1 cellular context compared by ENCODE assay signal in the genomic region with DNA sequence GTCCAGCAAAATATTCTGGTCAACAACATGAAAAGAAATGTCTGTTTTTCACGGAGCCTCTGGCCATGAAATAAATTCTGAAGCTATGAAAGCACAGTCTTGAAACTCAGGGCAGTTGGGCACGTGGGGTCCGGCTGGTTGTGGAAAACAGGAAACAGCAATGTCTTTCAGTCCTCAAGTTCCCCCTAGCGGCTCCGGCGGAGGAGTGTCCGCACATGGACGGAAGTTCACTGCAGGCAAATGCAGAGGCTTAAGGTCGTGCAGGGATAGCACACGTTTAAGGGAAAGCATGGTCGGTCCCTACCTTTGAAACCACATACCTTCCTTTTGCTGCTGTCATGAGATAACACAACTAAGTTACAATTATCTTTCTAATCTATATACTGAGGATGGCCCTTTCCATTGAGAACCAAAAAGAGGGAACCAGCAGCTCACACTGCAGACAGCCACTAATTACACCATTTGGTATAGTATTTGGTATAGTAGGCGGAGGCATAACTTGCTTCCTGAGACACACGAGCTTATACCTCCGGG.
TF ChIP-seq lines count a peak whose summit lies in the region.

No MANE protein-coding gene starts in this region.

TF ChIP-seq in HepG2, 621 proteins besides CTCF, POLR2A, EP300 and RAD21 (continued from another document and continues in another):
- TF ChIP-seq TBP (CRISPR knock-in tag; IDR thresholded peaks at IDR 0.05) (no peak), RFXANK (CRISPR knock-in tag; IDR thresholded peaks at IDR 0.05) (0 out of 2 replicates have a peak, but pooled peaks have one; percentile 67), ZNF556 (CRISPR knock-in tag; IDR thresholded peaks at IDR 0.05; ENCODE audit: borderline replicate concordance) (no peak), ZNF644 (CRISPR knock-in tag; IDR thresholded peaks at IDR 0.05; ENCODE audit: low read depth) (0 out of 2 replicates have a peak, but pooled peaks have one; percentile 10), ZNF230 (CRISPR knock-in tag; IDR thresholded peaks at IDR 0.05) (no peak), KAT8 (CRISPR knock-in tag; IDR thresholded peaks at IDR 0.05) (peak; percentile 77; the same call in 1 of the 2 replicates), MEF2D (CRISPR knock-in tag; IDR thresholded peaks at IDR 0.05) (peak; percentile 48; the same call in 1 of the 2 replicates), TGIF2 (CRISPR knock-in tag; IDR thresholded peaks at IDR 0.05) (peak; percentile 73), SIN3A (IDR thresholded peaks at IDR 0.05; ENCODE audit: borderline replicate concordance, low read depth, low read length) (peak; percentile 68; the same call in 1 of the 2 replicates), ZNF562 (CRISPR knock-in tag; IDR thresholded peaks at IDR 0.05; ENCODE audit: borderline replicate concordance) (no peak), RXRA (CRISPR knock-in tag; IDR thresholded peaks at IDR 0.05) (peak; percentile 79), RFXAP (CRISPR knock-in tag; IDR thresholded peaks at IDR 0.05; ENCODE audit: borderline replicate concordance) (no peak), HDAC1 (CRISPR knock-in tag; IDR thresholded peaks at IDR 0.05) (peak; percentile 49; the same call in 1 of the 2 replicates), RAD51 (IDR thresholded peaks at IDR 0.05; ENCODE audit: borderline replicate concordance) (peak; percentile 15; the same call in 1 of the 2 replicates), MAZ (IDR thresholded peaks at IDR 0.05; ENCODE audit: borderline replicate concordance, low read depth, low read length) (no peak), MAZ (CRISPR knock-in tag; IDR thresholded peaks at IDR 0.05; ENCODE audit: low read depth) (peak; percentile 58; the same call in 1 of the 2 replicates), CCAR2 (optimal IDR thresholded peaks at IDR 0.05; ENCODE audit: low read depth, low read length) (no peak), ZNF761 (CRISPR knock-in tag; conservative IDR thresholded peaks at IDR 0.05) (no peak), PPARG (CRISPR knock-in tag; conservative IDR thresholded peaks at IDR 0.05) (0 out of 2 replicates have a peak, but pooled peaks have one; percentile 39), ZFP1 (CRISPR knock-in tag; IDR thresholded peaks at IDR 0.05) (0 out of 2 replicates have a peak, but pooled peaks have one; percentile 36), ETV5 (CRISPR knock-in tag; IDR thresholded peaks at IDR 0.05; ENCODE audit: borderline replicate concordance) (peak; percentile 96), SAP130 (CRISPR knock-in tag; IDR thresholded peaks at IDR 0.05; ENCODE audit: low read depth) (peak; percentile 87), MIER3 (CRISPR knock-in tag; IDR thresholded peaks at IDR 0.05; ENCODE audit: borderline replicate concordance) (peak; percentile 82)
- TF ChIP-seq, protein P1, sequence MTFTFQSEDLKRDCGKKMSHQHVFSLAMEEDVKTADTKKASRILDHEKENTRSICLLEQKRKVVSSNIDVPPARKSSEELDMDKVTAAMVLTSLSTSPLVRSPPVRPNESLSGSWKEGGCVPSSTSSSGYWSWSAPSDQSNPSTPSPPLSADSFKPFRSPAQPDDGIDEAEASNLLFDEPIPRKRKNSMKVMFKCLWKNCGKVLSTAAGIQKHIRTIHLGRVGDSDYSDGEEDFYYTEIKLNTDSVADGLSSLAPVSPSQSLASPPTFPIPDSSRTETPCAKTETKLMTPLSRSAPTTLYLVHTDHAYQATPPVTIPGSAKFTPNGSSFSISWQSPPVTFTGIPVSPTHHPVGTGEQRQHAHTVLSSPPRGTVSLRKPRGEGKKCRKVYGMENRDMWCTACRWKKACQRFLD (CRISPR knock-in tag; IDR thresholded peaks at IDR 0.05; ENCODE audit: borderline replicate concordance): no peak
- TF ChIP-seq, protein P2, sequence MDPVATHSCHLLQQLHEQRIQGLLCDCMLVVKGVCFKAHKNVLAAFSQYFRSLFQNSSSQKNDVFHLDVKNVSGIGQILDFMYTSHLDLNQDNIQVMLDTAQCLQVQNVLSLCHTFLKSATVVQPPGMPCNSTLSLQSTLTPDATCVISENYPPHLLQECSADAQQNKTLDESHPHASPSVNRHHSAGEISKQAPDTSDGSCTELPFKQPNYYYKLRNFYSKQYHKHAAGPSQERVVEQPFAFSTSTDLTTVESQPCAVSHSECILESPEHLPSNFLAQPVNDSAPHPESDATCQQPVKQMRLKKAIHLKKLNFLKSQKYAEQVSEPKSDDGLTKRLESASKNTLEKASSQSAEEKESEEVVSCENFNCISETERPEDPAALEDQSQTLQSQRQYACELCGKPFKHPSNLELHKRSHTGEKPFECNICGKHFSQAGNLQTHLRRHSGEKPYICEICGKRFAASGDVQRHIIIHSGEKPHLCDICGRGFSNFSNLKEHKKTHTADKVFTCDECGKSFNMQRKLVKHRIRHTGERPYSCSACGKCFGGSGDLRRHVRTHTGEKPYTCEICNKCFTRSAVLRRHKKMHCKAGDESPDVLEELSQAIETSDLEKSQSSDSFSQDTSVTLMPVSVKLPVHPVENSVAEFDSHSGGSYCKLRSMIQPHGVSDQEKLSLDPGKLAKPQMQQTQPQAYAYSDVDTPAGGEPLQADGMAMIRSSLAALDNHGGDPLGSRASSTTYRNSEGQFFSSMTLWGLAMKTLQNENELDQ (CRISPR knock-in tag; IDR thresholded peaks at IDR 0.05; ENCODE audit: borderline replicate concordance): no peak
- TF ChIP-seq, protein P3, sequence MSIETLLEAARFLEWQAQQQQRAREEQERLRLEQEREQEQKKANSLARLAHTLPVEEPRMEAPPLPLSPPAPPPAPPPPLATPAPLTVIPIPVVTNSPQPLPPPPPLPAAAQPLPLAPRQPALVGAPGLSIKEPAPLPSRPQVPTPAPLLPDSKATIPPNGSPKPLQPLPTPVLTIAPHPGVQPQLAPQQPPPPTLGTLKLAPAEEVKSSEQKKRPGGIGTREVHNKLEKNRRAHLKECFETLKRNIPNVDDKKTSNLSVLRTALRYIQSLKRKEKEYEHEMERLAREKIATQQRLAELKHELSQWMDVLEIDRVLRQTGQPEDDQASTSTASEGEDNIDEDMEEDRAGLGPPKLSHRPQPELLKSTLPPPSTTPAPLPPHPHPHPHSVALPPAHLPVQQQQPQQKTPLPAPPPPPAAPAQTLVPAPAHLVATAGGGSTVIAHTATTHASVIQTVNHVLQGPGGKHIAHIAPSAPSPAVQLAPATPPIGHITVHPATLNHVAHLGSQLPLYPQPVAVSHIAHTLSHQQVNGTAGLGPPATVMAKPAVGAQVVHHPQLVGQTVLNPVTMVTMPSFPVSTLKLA (IDR thresholded peaks at IDR 0.05): peak; percentile 78
- TF ChIP-seq, protein P4, sequence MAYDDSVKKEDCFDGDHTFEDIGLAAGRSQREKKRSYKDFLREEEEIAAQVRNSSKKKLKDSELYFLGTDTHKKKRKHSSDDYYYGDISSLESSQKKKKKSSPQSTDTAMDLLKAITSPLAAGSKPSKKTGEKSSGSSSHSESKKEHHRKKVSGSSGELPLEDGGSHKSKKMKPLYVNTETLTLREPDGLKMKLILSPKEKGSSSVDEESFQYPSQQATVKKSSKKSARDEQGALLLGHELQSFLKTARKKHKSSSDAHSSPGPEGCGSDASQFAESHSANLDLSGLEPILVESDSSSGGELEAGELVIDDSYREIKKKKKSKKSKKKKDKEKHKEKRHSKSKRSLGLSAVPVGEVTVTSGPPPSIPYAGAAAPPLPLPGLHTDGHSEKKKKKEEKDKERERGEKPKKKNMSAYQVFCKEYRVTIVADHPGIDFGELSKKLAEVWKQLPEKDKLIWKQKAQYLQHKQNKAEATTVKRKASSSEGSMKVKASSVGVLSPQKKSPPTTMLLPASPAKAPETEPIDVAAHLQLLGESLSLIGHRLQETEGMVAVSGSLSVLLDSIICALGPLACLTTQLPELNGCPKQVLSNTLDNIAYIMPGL (CRISPR knock-in tag; IDR thresholded peaks at IDR 0.05; ENCODE audit: borderline replicate concordance in 1 of 2, low read depth in 1 of 2): peak in 1 of 2 experiments; percentile 90; a peak in 2 of 4 replicates
- TF ChIP-seq, protein P5, sequence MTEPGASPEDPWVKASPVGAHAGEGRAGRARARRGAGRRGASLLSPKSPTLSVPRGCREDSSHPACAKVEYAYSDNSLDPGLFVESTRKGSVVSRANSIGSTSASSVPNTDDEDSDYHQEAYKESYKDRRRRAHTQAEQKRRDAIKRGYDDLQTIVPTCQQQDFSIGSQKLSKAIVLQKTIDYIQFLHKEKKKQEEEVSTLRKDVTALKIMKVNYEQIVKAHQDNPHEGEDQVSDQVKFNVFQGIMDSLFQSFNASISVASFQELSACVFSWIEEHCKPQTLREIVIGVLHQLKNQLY (CRISPR knock-in tag; IDR thresholded peaks at IDR 0.05): peak; percentile 94
- TF ChIP-seq, protein P6, sequence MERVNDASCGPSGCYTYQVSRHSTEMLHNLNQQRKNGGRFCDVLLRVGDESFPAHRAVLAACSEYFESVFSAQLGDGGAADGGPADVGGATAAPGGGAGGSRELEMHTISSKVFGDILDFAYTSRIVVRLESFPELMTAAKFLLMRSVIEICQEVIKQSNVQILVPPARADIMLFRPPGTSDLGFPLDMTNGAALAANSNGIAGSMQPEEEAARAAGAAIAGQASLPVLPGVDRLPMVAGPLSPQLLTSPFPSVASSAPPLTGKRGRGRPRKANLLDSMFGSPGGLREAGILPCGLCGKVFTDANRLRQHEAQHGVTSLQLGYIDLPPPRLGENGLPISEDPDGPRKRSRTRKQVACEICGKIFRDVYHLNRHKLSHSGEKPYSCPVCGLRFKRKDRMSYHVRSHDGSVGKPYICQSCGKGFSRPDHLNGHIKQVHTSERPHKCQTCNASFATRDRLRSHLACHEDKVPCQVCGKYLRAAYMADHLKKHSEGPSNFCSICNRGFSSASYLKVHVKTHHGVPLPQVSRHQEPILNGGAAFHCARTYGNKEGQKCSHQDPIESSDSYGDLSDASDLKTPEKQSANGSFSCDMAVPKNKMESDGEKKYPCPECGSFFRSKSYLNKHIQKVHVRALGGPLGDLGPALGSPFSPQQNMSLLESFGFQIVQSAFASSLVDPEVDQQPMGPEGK (CRISPR knock-in tag; IDR thresholded peaks at IDR 0.05): peak; percentile 66
- TF ChIP-seq, protein P7, sequence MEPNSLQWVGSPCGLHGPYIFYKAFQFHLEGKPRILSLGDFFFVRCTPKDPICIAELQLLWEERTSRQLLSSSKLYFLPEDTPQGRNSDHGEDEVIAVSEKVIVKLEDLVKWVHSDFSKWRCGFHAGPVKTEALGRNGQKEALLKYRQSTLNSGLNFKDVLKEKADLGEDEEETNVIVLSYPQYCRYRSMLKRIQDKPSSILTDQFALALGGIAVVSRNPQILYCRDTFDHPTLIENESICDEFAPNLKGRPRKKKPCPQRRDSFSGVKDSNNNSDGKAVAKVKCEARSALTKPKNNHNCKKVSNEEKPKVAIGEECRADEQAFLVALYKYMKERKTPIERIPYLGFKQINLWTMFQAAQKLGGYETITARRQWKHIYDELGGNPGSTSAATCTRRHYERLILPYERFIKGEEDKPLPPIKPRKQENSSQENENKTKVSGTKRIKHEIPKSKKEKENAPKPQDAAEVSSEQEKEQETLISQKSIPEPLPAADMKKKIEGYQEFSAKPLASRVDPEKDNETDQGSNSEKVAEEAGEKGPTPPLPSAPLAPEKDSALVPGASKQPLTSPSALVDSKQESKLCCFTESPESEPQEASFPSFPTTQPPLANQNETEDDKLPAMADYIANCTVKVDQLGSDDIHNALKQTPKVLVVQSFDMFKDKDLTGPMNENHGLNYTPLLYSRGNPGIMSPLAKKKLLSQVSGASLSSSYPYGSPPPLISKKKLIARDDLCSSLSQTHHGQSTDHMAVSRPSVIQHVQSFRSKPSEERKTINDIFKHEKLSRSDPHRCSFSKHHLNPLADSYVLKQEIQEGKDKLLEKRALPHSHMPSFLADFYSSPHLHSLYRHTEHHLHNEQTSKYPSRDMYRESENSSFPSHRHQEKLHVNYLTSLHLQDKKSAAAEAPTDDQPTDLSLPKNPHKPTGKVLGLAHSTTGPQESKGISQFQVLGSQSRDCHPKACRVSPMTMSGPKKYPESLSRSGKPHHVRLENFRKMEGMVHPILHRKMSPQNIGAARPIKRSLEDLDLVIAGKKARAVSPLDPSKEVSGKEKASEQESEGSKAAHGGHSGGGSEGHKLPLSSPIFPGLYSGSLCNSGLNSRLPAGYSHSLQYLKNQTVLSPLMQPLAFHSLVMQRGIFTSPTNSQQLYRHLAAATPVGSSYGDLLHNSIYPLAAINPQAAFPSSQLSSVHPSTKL (CRISPR knock-in tag; IDR thresholded peaks at IDR 0.05): peak; percentile 75
- TF ChIP-seq, protein P8, sequence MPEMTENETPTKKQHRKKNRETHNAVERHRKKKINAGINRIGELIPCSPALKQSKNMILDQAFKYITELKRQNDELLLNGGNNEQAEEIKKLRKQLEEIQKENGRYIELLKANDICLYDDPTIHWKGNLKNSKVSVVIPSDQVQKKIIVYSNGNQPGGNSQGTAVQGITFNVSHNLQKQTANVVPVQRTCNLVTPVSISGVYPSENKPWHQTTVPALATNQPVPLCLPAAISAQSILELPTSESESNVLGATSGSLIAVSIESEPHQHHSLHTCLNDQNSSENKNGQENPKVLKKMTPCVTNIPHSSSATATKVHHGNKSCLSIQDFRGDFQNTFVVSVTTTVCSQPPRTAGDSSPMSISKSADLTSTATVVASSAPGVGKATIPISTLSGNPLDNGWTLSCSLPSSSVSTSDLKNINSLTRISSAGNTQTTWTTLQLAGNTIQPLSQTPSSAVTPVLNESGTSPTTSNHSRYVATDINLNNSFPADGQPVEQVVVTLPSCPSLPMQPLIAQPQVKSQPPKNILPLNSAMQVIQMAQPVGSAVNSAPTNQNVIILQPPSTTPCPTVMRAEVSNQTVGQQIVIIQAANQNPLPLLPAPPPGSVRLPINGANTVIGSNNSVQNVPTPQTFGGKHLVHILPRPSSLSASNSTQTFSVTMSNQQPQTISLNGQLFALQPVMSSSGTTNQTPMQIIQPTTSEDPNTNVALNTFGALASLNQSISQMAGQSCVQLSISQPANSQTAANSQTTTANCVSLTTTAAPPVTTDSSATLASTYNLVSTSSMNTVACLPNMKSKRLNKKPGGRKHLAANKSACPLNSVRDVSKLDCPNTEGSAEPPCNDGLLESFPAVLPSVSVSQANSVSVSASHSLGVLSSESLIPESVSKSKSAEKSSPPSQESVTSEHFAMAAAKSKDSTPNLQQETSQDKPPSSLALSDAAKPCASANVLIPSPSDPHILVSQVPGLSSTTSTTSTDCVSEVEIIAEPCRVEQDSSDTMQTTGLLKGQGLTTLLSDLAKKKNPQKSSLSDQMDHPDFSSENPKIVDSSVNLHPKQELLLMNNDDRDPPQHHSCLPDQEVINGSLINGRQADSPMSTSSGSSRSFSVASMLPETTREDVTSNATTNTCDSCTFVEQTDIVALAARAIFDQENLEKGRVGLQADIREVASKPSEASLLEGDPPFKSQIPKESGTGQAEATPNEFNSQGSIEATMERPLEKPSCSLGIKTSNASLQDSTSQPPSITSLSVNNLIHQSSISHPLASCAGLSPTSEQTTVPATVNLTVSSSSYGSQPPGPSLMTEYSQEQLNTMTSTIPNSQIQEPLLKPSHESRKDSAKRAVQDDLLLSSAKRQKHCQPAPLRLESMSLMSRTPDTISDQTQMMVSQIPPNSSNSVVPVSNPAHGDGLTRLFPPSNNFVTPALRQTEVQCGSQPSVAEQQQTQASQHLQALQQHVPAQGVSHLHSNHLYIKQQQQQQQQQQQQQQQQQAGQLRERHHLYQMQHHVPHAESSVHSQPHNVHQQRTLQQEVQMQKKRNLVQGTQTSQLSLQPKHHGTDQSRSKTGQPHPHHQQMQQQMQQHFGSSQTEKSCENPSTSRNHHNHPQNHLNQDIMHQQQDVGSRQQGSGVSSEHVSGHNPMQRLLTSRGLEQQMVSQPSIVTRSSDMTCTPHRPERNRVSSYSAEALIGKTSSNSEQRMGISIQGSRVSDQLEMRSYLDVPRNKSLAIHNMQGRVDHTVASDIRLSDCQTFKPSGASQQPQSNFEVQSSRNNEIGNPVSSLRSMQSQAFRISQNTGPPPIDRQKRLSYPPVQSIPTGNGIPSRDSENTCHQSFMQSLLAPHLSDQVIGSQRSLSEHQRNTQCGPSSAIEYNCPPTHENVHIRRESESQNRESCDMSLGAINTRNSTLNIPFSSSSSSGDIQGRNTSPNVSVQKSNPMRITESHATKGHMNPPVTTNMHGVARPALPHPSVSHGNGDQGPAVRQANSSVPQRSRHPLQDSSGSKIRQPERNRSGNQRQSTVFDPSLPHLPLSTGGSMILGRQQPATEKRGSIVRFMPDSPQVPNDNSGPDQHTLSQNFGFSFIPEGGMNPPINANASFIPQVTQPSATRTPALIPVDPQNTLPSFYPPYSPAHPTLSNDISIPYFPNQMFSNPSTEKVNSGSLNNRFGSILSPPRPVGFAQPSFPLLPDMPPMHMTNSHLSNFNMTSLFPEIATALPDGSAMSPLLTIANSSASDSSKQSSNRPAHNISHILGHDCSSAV (CRISPR knock-in tag; IDR thresholded peaks at IDR 0.05; ENCODE audit: borderline replicate concordance): no peak
